ENCODE assay signal across 17 cellular contexts in genomic region chr5:160514866-160515265, GRCh38.
DNase-seq lines count a peak whose midpoint lies in the region; ATAC-seq and TF ChIP-seq lines count a peak whose summit lies in the region.
"Had no signal": no experiment of that assay in that cellular context is flagged by ENCODE, and none has a peak within 500 bp of the region (broad histone marks: within the 10 kb centered on the region; RNA-seq: fewer than 3 reads in every experiment).

No MANE protein-coding gene starts in this region.

- H3K4me3 Mint-ChIP-seq in CD4-positive, CD25-positive, alpha-beta regulatory T cell, result no peak overlapping the region
- no peak overlapping the region for H3K4me3 Mint-ChIP-seq in endodermal cell
- H3K4me3 Mint-ChIP-seq: B cell; CD4-positive, alpha-beta T cell; CD8-positive, alpha-beta memory T cell had no signal

- no peaks in the 10 kb centered on the region for H3K27me3 Mint-ChIP-seq in CD4-positive, CD25-positive, alpha-beta regulatory T cell
- H3K27me3 Mint-ChIP-seq in endodermal cell (ENCODE audit: insufficient read depth), result peaks cover 90% of the 10 kb centered on the region
- H3K27me3 Mint-ChIP-seq: B cell; CD4-positive, alpha-beta T cell had no signal

- TF ChIP-seq CTCF in endodermal cell (conservative IDR thresholded peaks at IDR 0.05) (no peak), foreskin fibroblast (IDR thresholded peaks at IDR 0.05; ENCODE audit: low read depth, low read length) (no peak)

- H3K36me3 ChIP-seq in CD4-positive, CD25-positive, alpha-beta regulatory T cell (ENCODE audit: control insufficient read depth, insufficient read depth, low read length), result peaks cover 2% of the 10 kb centered on the region
- H3K36me3 ChIP-seq in endodermal cell (ENCODE audit: control insufficient read depth, insufficient read depth, low read length), result no peaks in the 10 kb centered on the region
- H3K36me3 ChIP-seq: BLaER1 had no signal

- no peaks in the 10 kb centered on the region for H3K9me3 ChIP-seq in CD4-positive, CD25-positive, alpha-beta regulatory T cell (ENCODE audit: control insufficient read depth in 2 of 2, low read length in 2 of 2)
- no peaks in the 10 kb centered on the region for H3K9me3 ChIP-seq in endodermal cell (ENCODE audit: control insufficient read depth, low read length)
- H3K9me3 ChIP-seq: BLaER1 had no signal

- H3K9ac ChIP-seq in endodermal cell (ENCODE audit: extremely low read depth, low read length, poor library complexity, severe bottlenecking), result no peak overlapping the region
- H3K9ac ChIP-seq: BLaER1, GM23248 had no signal

- H3K27me3 ChIP-seq in CD4-positive, CD25-positive, alpha-beta regulatory T cell (ENCODE audit: control insufficient read depth, insufficient read depth, low read length), result no peaks in the 10 kb centered on the region
- peaks cover 47% of the 10 kb centered on the region for H3K27me3 ChIP-seq in endodermal cell (ENCODE audit: control insufficient read depth, insufficient read depth, low read length, poor library complexity, severe bottlenecking)
- H3K27me3 ChIP-seq: BLaER1 had no signal

- peak overlapping the region in 2 of 3 donors; percentile 56 to 64 for H3K27ac Mint-ChIP-seq in CD4-positive, CD25-positive, alpha-beta regulatory T cell
- no peak overlapping the region for H3K27ac Mint-ChIP-seq in endodermal cell
- H3K27ac Mint-ChIP-seq: B cell; CD4-positive, alpha-beta T cell had no signal

- DNase-seq in CD4-positive, CD25-positive, alpha-beta regulatory T cell, result no peak
- peak; percentile 51 for DNase-seq in endodermal cell
- peak; percentile 67 for DNase-seq in kidney tubule cell (ENCODE audit: low spot score)
- DNase-seq in foreskin fibroblast, result no peak
- DNase-seq in NCI-H446 treated with DMSO at 0.1 percent for 48 hours (lab: John Stamatoyannopoulos, UW), result no peak
- DNase-seq: CD4-positive, alpha-beta T cell; CD8-positive, alpha-beta memory T cell; DMS 273 treated with DMSO at 0.1 percent for 48 hours; DMS53; DND-41; GM23248; HCEC 1CT had no signal

- H3K27ac ChIP-seq in CD4-positive, CD25-positive, alpha-beta regulatory T cell (ENCODE audit: insufficient read depth, low read length, poor library complexity, severe bottlenecking), result no peak overlapping the region
- no peak overlapping the region for H3K27ac ChIP-seq in endodermal cell (ENCODE audit: low read depth, low read length)
- H3K27ac ChIP-seq: 22Rv1, BLaER1, C4-2B, GM23248 had no signal

- H3K36me3 Mint-ChIP-seq in CD4-positive, CD25-positive, alpha-beta regulatory T cell, result peaks cover 25% of the 10 kb centered on the region
- no peaks in the 10 kb centered on the region for H3K36me3 Mint-ChIP-seq in endodermal cell (ENCODE audit: low read depth)

- H3K4me3 ChIP-seq in CD4-positive, CD25-positive, alpha-beta regulatory T cell (ENCODE audit: low read depth, low read length), result no peak overlapping the region
- H3K4me3 ChIP-seq in endodermal cell (ENCODE audit: low read length) (no peak overlapping the region), foreskin fibroblast (ENCODE audit: low read depth in 1 of 2, low read length in 2 of 2) (no peak overlapping the region)
- H3K4me3 ChIP-seq: BLaER1, GM23248 had no signal

- no peaks in the 10 kb centered on the region for H3K4me1 ChIP-seq in CD4-positive, CD25-positive, alpha-beta regulatory T cell (ENCODE audit: control insufficient read depth, insufficient read depth, low read length, poor library complexity, severe bottlenecking)
- peaks cover 21% of the 10 kb centered on the region for H3K4me1 ChIP-seq in endodermal cell (ENCODE audit: control insufficient read depth, insufficient read depth, low read length)

- 80 to 92% methylated on average over 2 to 3 of the region's 3 CpGs for WGBS in endodermal cell (ENCODE audit: insufficient coverage in 1 of 2, insufficient read length in 1 of 2), 2 experiments

- H3K9me3 Mint-ChIP-seq in CD4-positive, CD25-positive, alpha-beta regulatory T cell, result no peaks in the 10 kb centered on the region
- no peaks in the 10 kb centered on the region for H3K9me3 Mint-ChIP-seq in endodermal cell
- H3K9me3 Mint-ChIP-seq: CD4-positive, alpha-beta T cell; CD8-positive, alpha-beta memory T cell had no signal

- H3K4me1 Mint-ChIP-seq in CD4-positive, CD25-positive, alpha-beta regulatory T cell, result peaks cover 0 to 1% (median 0%) of the 10 kb centered on the region in 4 donors
- peaks cover 32% of the 10 kb centered on the region for H3K4me1 Mint-ChIP-seq in endodermal cell
- H3K4me1 Mint-ChIP-seq: B cell; CD8-positive, alpha-beta memory T cell had no signal

- no peak for ATAC-seq in CD4-positive, CD25-positive, alpha-beta regulatory T cell (ENCODE audit: low read depth in 2 of 2)
- ATAC-seq in HG02981 (IDR thresholded peaks at IDR 0.05; ENCODE audit: unreplicated experiment), result no peak

Comparison
In these comparisons a context has a peak if more than half of its experiments do, and no peak if none do; other contexts are left out.
1. DNase-seq: peak in endodermal cell (single experiment) and kidney tubule cell (single experiment); none in CD4-positive, CD25-positive, alpha-beta regulatory T cell (0 of 3), foreskin fibroblast (0 of 2) and NCI-H446 treated with DMSO at 0.1 percent for 48 hours (single experiment).